Comparison of ENCODE assay signal across 8 cellular contexts in genomic region chr19:45130888-45131615, GRCh38. TPM values are rescaled to one million over a fixed set of nuclear protein-coding genes. Genes with fewer than 3 reads are reported as not detected.
DNase-seq lines count a peak whose midpoint lies in the region; ATAC-seq, FAIRE-seq and TF ChIP-seq lines count a peak whose summit lies in the region.

No MANE protein-coding gene starts in this region.

- peaks cover 10% of the 10 kb centered on the region for H3K4me1 ChIP-seq in A549
- no peaks in the 10 kb centered on the region for H3K4me1 ChIP-seq in GM23248 (ENCODE audit: insufficient read depth)

- no peaks in the 10 kb centered on the region for H3K9me2 ChIP-seq in GM23248 (ENCODE audit: insufficient read depth)

- H3K36me3 ChIP-seq in GM23248 (ENCODE audit: low read depth), result no peaks in the 10 kb centered on the region

- in situ Hi-C loops in GM23248 (cut with MboI), result no loop called here

- H3K9me3 ChIP-seq in A549, result no peaks in the 10 kb centered on the region
- H3K9me3 ChIP-seq in GM23248 (ENCODE audit: low read depth), result no peaks in the 10 kb centered on the region

- 36% methylated on average over 13 of the region's 13 CpGs for WGBS in A549 (ENCODE audit: missing lambda C conversion rate)
- WGBS in GM23248 (ENCODE audit: low coverage in 1 of 2, low lambda C conversion rate in 2 of 2, missing lambda C conversion rate in 2 of 2), 2 experiments, result 56 to 66% methylated on average over 13 of the region's 13 CpGs

- ATAC-seq in A549 (peak; percentile 86 to 88), esophagus mucosa (peak; percentile 27), GM21528 (IDR thresholded peaks at IDR 0.05; ENCODE audit: low FRiP score, unreplicated experiment) (no peak), GM18505 (IDR thresholded peaks at IDR 0.05; ENCODE audit: unreplicated experiment) (no peak), GM18498 (IDR thresholded peaks at IDR 0.05; ENCODE audit: unreplicated experiment) (no peak)

- TF ChIP-seq EP300 in A549 (IDR thresholded peaks at IDR 0.05), result no peak

- no peak overlapping the region for H3K4me3 ChIP-seq in A549
- no peak overlapping the region for H3K4me3 ChIP-seq in GM23248

- peak overlapping the region; percentile 35; the same call in 2 of the 3 replicates for H3K4me2 ChIP-seq in A549
- no peak overlapping the region for H3K4me2 ChIP-seq in GM23248 (ENCODE audit: unreplicated experiment)

- H3K79me2 ChIP-seq in GM23248 (ENCODE audit: insufficient read depth), result peaks cover 89% of the 10 kb centered on the region

- TF ChIP-seq CTCF in A549 (IDR thresholded peaks at IDR 0.05), result peak; percentile 51

- no peak for FAIRE-seq in A549 (lab: Jason Lieb, UNC)

- no peaks in the 10 kb centered on the region for H3F3A ChIP-seq in GM23248 (ENCODE audit: insufficient read depth)

- TF ChIP-seq POLR2A in A549 (IDR thresholded peaks at IDR 0.05; ENCODE audit: low read length) (no peak), GM18505 (IDR thresholded peaks at IDR 0.05; ENCODE audit: borderline replicate concordance, extremely low read depth, insufficient read depth, insufficient read length) (no peak)

- no peaks in the 10 kb centered on the region for H3K27me3 ChIP-seq in GM23248 (replicated peaks; ENCODE audit: insufficient read depth)

- CTCF ChIA-PET in A549 (lab: Yijun Ruan, JAX), result interaction anchor here (0.7 to 2.8 kb wide), 16 partner anchors 10 to 282 kb away, joined by 3 to 16 read pairs (median 5); no protein-coding TSS in a partner anchor

- no peak overlapping the region for H2AFZ ChIP-seq in GM23248

- peaks cover 3% of the 10 kb centered on the region; the same call in 1 of the 2 replicates for H4K20me1 ChIP-seq in GM23248 (ENCODE audit: insufficient read depth)

- H3K27ac ChIP-seq in A549 (peak overlapping the region in 1 of 2 experiments; percentile 13; a peak in 2 of 6 replicates), GM23248 (no peak overlapping the region)

- no peak overlapping the region for H3K9ac ChIP-seq in GM23248

- DNase-seq in A549 (ENCODE audit: low read depth in 1 of 2, low spot score in 1 of 2), result peak; percentile 54
- peak; percentile 50 for DNase-seq in GM23248
- peak; percentile 99 for DNase-seq in NCI-H69 (lab: John Stamatoyannopoulos, UW)
- DNase-seq in stimulated activated CD4-positive, alpha-beta T cell treated with anti-CD3 and anti-CD28 coated beads, Interleukin-4, amount 100 ng/mL, for 24 hours, result no peak

- POLR2A ChIA-PET in A549 (lab: Yijun Ruan, JAX), result interaction anchor here (1.0 to 1.1 kb wide), 2 partner anchors 38 to 52 kb away, joined by 5 to 6 read pairs; partner anchors contain the start of genes GEMIN7 and PPP1R37

- peak; percentile 31 to 48; a peak in 3 of 5 replicates for TF ChIP-seq RAD21 in A549 (conservative IDR thresholded peaks at IDR 0.05 in 1 of 2, IDR thresholded peaks at IDR 0.05 in 1 of 2)

TF ChIP-seq in A549, 52 proteins besides CTCF, POLR2A, EP300 and RAD21:
- TF ChIP-seq EHF (CRISPR knock-in tag; IDR thresholded peaks at IDR 0.05), result no peak
- no peak for TF ChIP-seq NFE2L2 (conservative IDR thresholded peaks at IDR 0.05; ENCODE audit: low read length)
- TF ChIP-seq MYC (IDR thresholded peaks at IDR 0.05; ENCODE audit: borderline replicate concordance, low read length), result no peak
- TF ChIP-seq TP53 (CRISPR knock-in tag; IDR thresholded peaks at IDR 0.05), result no peak
- TF ChIP-seq FOSB (CRISPR knock-in tag; IDR thresholded peaks at IDR 0.05), result no peak
- no peak for TF ChIP-seq CHD4 (IDR thresholded peaks at IDR 0.05; ENCODE audit: borderline replicate concordance)
- peak; percentile 66 for TF ChIP-seq SMC3 (IDR thresholded peaks at IDR 0.05)
- no peak for TF ChIP-seq FOSL2 (IDR thresholded peaks at IDR 0.05)
- peak; percentile 79 for TF ChIP-seq FOSL2 (CRISPR knock-in tag; IDR thresholded peaks at IDR 0.05)
- no peak for TF ChIP-seq CBX8 (IDR thresholded peaks at IDR 0.05)
- TF ChIP-seq ATOH8 (CRISPR knock-in tag; IDR thresholded peaks at IDR 0.05; ENCODE audit: low read depth), result no peak

RNA-seq across cellular contexts. Expression of gene NKPD1, which starts 29.7 kb away (rescaled TPM):
- 0.12 and 0.21 TPM in 2 replicates for polyA plus RNA-seq in A549 (2011; rRNA removed)
- polyA plus RNA-seq in A549 (2012; cell fraction: cytosol; rRNA removed), result 0.07 and 0.19 TPM in 2 replicates
- polyA plus RNA-seq in A549 (2012; cell fraction: nucleus; rRNA removed), result 1.8 and 2.5 TPM in 2 replicates
- 0.10 to 0.18 TPM (median 0.15 TPM) in 3 replicates for polyA plus RNA-seq in A549 (2017; fragmentation: RNase III; extraction: RNeasy Plus Mini Kit Qiagen cat#74134 plus additional on column Dnase treatment)
- 0.15 TPM in 1 of 2 replicates, not detected in the other for polyA minus RNA-seq in A549 (2011; rRNA and poly(A)+ RNA removed)
- 0.11 and 0.25 TPM in 2 replicates for total RNA-seq in GM23248 (2014; rRNA removed; shearing (Covaris generic))
- not detected in 2 replicates for polyA plus RNA-seq in GM23248 (2016; fragmentation: Nextera tagmentation; extraction: Ambion mirVana)
- total RNA-seq in esophagus mucosa, result 1.00 TPM

RNA-seq across cellular contexts. Expression of gene PPP1R37, which starts 38.1 kb away (rescaled TPM):
- polyA plus RNA-seq in A549 (2011; rRNA removed), result 7.6 and 9.1 TPM in 2 replicates
- 22.2 and 27.1 TPM in 2 replicates for polyA plus RNA-seq in A549 (2012; cell fraction: cytosol; rRNA removed)
- polyA plus RNA-seq in A549 (2012; cell fraction: nucleus; rRNA removed), result 48.6 and 55.2 TPM in 2 replicates
- polyA plus RNA-seq in A549 (2017; fragmentation: RNase III; extraction: RNeasy Plus Mini Kit Qiagen cat#74134 plus additional on column Dnase treatment), result 18.7 to 21.9 TPM (median 21.8 TPM) in 3 replicates
- polyA minus RNA-seq in A549 (2011; rRNA and poly(A)+ RNA removed), result 15.4 and 15.8 TPM in 2 replicates
- 39.2 and 43.8 TPM in 2 replicates for total RNA-seq in GM23248 (2014; rRNA removed; shearing (Covaris generic))
- 1.6 and 1.9 TPM in 2 replicates for polyA plus RNA-seq in GM23248 (2016; fragmentation: Nextera tagmentation; extraction: Ambion mirVana)
- total RNA-seq in esophagus mucosa, result 24.2 TPM

RNA-seq across cellular contexts. Expression of gene TRAPPC6A, which starts 47.0 kb away (rescaled TPM):
- 29.8 and 30.2 TPM in 2 replicates for polyA plus RNA-seq in A549 (2011; rRNA removed)
- polyA plus RNA-seq in A549 (2012; cell fraction: cytosol; rRNA removed), result 52.5 and 63.1 TPM in 2 replicates
- polyA plus RNA-seq in A549 (2012; cell fraction: nucleus; rRNA removed), result 41.4 and 46.2 TPM in 2 replicates
- 23.7 to 30.5 TPM (median 28.5 TPM) in 3 replicates for polyA plus RNA-seq in A549 (2017; fragmentation: RNase III; extraction: RNeasy Plus Mini Kit Qiagen cat#74134 plus additional on column Dnase treatment)
- polyA minus RNA-seq in A549 (2011; rRNA and poly(A)+ RNA removed), result 9.0 and 12.0 TPM in 2 replicates
- 0.89 and 11.2 TPM in 2 replicates for total RNA-seq in GM23248 (2014; rRNA removed; shearing (Covaris generic))
- 16.9 and 18.8 TPM in 2 replicates for polyA plus RNA-seq in GM23248 (2016; fragmentation: Nextera tagmentation; extraction: Ambion mirVana)
- 19.6 TPM for total RNA-seq in esophagus mucosa

RNA-seq across cellular contexts. Expression of gene BLOC1S3, which starts 47.5 kb away (rescaled TPM):
- 7.5 and 10.5 TPM in 2 replicates for polyA plus RNA-seq in A549 (2011; rRNA removed)
- 5.4 and 7.6 TPM in 2 replicates for polyA plus RNA-seq in A549 (2012; cell fraction: cytosol; rRNA removed)
- 6.9 and 8.4 TPM in 2 replicates for polyA plus RNA-seq in A549 (2012; cell fraction: nucleus; rRNA removed)
- 8.2 to 12.2 TPM (median 10.6 TPM) in 3 replicates for polyA plus RNA-seq in A549 (2017; fragmentation: RNase III; extraction: RNeasy Plus Mini Kit Qiagen cat#74134 plus additional on column Dnase treatment)
- polyA minus RNA-seq in A549 (2011; rRNA and poly(A)+ RNA removed), result 14.9 and 15.0 TPM in 2 replicates
- 4.3 and 9.0 TPM in 2 replicates for total RNA-seq in GM23248 (2014; rRNA removed; shearing (Covaris generic))
- 7.2 and 8.9 TPM in 2 replicates for polyA plus RNA-seq in GM23248 (2016; fragmentation: Nextera tagmentation; extraction: Ambion mirVana)
- 8.8 TPM for total RNA-seq in esophagus mucosa

RNA-seq across cellular contexts. Expression of gene GEMIN7, which starts 52.0 kb away (rescaled TPM):
- 42.2 and 49.2 TPM in 2 replicates for polyA plus RNA-seq in A549 (2011; rRNA removed)
- polyA plus RNA-seq in A549 (2012; cell fraction: cytosol; rRNA removed), result 86.7 and 115 TPM in 2 replicates
- polyA plus RNA-seq in A549 (2012; cell fraction: nucleus; rRNA removed), result 97.2 and 109 TPM in 2 replicates
- polyA plus RNA-seq in A549 (2017; fragmentation: RNase III; extraction: RNeasy Plus Mini Kit Qiagen cat#74134 plus additional on column Dnase treatment), result 75.3 to 86.0 TPM (median 79.4 TPM) in 3 replicates
- 23.2 and 33.1 TPM in 2 replicates for polyA minus RNA-seq in A549 (2011; rRNA and poly(A)+ RNA removed)
- total RNA-seq in GM23248 (2014; rRNA removed; shearing (Covaris generic)), result 22.5 and 25.3 TPM in 2 replicates
- 48.4 and 49.7 TPM in 2 replicates for polyA plus RNA-seq in GM23248 (2016; fragmentation: Nextera tagmentation; extraction: Ambion mirVana)
- 18.7 TPM for total RNA-seq in esophagus mucosa

Comparison
In these comparisons a context has a peak if more than half of its experiments do, and no peak if none do; other contexts are left out.
1. ATAC-seq: peak in A549 (2 of 2) and esophagus mucosa (single experiment); none in GM21528 (single experiment), GM18505 (single experiment) and GM18498 (single experiment).